Comparison of ENCODE assay signal across 1 cellular context in genomic region chr3:49132073-49132436, GRCh38.
TF ChIP-seq lines count a peak whose summit lies in the region.

No MANE protein-coding gene starts in this region.

TF ChIP-seq in HepG2, 621 proteins besides CTCF, POLR2A, EP300 and RAD21:
- TF ChIP-seq, protein P1, sequence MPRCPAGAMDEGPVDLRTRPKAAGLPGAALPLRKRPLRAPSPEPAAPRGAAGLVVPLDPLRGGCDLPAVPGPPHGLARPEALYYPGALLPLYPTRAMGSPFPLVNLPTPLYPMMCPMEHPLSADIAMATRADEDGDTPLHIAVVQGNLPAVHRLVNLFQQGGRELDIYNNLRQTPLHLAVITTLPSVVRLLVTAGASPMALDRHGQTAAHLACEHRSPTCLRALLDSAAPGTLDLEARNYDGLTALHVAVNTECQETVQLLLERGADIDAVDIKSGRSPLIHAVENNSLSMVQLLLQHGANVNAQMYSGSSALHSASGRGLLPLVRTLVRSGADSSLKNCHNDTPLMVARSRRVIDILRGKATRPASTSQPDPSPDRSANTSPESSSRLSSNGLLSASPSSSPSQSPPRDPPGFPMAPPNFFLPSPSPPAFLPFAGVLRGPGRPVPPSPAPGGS (CRISPR knock-in tag; IDR thresholded peaks at IDR 0.05): peak; percentile 39; the same call in 1 of the 2 replicates
- TF ChIP-seq ZNF772 (CRISPR knock-in tag; IDR thresholded peaks at IDR 0.05): 0 out of 2 replicates have a peak, but pooled peaks have one; percentile 28
- TF ChIP-seq GLI4 (CRISPR knock-in tag; IDR thresholded peaks at IDR 0.05; ENCODE audit: borderline replicate concordance): 0 out of 2 replicates have a peak, but pooled peaks have one; percentile 41
- no peak for TF ChIP-seq SOX13 (IDR thresholded peaks at IDR 0.05)
- TF ChIP-seq SOX13 (CRISPR knock-in tag; conservative IDR thresholded peaks at IDR 0.05 in 1 of 2, IDR thresholded peaks at IDR 0.05 in 1 of 2): no peak
- TF ChIP-seq HNRNPH1 (optimal IDR thresholded peaks at IDR 0.05; ENCODE audit: low read depth, low read length): no peak
- no peak for TF ChIP-seq ZNF121 (CRISPR knock-in tag; IDR thresholded peaks at IDR 0.05)
- TF ChIP-seq EED (CRISPR knock-in tag; IDR thresholded peaks at IDR 0.05): 0 out of 2 replicates have a peak, but pooled peaks have one; percentile 30
- no peak for TF ChIP-seq SATB2 (CRISPR knock-in tag; IDR thresholded peaks at IDR 0.05)
- TF ChIP-seq ZNF788 (CRISPR knock-in tag; IDR thresholded peaks at IDR 0.05; ENCODE audit: borderline replicate concordance): peak; percentile 61; the same call in 1 of the 2 replicates
- TF ChIP-seq SMAD9 (CRISPR knock-in tag; IDR thresholded peaks at IDR 0.05): peak; percentile 39; the same call in 1 of the 2 replicates
- 0 out of 2 replicates have a peak, but pooled peaks have one; percentile 41 for TF ChIP-seq NFATC3 (CRISPR knock-in tag; IDR thresholded peaks at IDR 0.05)
- TF ChIP-seq, protein P2, sequence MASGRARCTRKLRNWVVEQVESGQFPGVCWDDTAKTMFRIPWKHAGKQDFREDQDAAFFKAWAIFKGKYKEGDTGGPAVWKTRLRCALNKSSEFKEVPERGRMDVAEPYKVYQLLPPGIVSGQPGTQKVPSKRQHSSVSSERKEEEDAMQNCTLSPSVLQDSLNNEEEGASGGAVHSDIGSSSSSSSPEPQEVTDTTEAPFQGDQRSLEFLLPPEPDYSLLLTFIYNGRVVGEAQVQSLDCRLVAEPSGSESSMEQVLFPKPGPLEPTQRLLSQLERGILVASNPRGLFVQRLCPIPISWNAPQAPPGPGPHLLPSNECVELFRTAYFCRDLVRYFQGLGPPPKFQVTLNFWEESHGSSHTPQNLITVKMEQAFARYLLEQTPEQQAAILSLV (CRISPR knock-in tag; IDR thresholded peaks at IDR 0.05; ENCODE audit: borderline replicate concordance): no peak
TF ChIP-seq in HepG2: peak in this region for 7.
